In genomic region chr9:99134893-99135341, GRCh38 we compare ENCODE assay signal across 8 cellular contexts. TPM values are rescaled to one million over a fixed set of nuclear protein-coding genes. Genes with fewer than 3 reads are reported as not detected.
DNase-seq lines count a peak whose midpoint lies in the region; ATAC-seq and TF ChIP-seq lines count a peak whose summit lies in the region.

No MANE protein-coding gene starts in this region.

- no peak overlapping the region for H3K4me3 Mint-ChIP-seq in Calu3 (ENCODE audit: low read depth, unreplicated experiment)

- no peaks in the 10 kb centered on the region for H3K4me1 Mint-ChIP-seq in Calu3 (ENCODE audit: low read depth, unreplicated experiment)

- no TSS peak for BruUV-seq in Calu3 (replicated peaks; lab: Mats Ljungman, UMichigan)

- H3K9ac ChIP-seq in DND-41 (ENCODE audit: low read depth, low read length): no peak overlapping the region

- H3K36me3 Mint-ChIP-seq in Calu3 (ENCODE audit: insufficient read depth, unreplicated experiment): peaks cover 5% of the 10 kb centered on the region

- no peaks in the 10 kb centered on the region for H3K79me2 ChIP-seq in DND-41 (ENCODE audit: insufficient read depth, low read length)

- H4K20me1 ChIP-seq in DND-41 (ENCODE audit: insufficient read depth, low read length): 0 out of 2 replicates have a peak, but pooled peaks cover 3% of the 10 kb centered on the region

- H3K4me3 ChIP-seq in DND-41 (ENCODE audit: low read depth in 1 of 2, low read length in 2 of 2): no peak overlapping the region
- no peak overlapping the region for H3K4me3 ChIP-seq in muscle layer of duodenum (ENCODE audit: low read depth in 1 of 2, low read length in 2 of 2)

- H3K4me1 ChIP-seq in DND-41 (ENCODE audit: insufficient read depth, low read length) (no peaks in the 10 kb centered on the region), muscle layer of duodenum (ENCODE audit: control insufficient read depth in 1 of 2, insufficient read depth in 2 of 2, low read length in 2 of 2) (peaks cover 0 to 18% of the 10 kb centered on the region in 2 donors)

- no peak overlapping the region for H3K4me2 ChIP-seq in DND-41 (ENCODE audit: insufficient read depth, low read length)

- H3K27me3 Mint-ChIP-seq in Calu3 (ENCODE audit: unreplicated experiment): no peaks in the 10 kb centered on the region

- H2AFZ ChIP-seq in DND-41 (ENCODE audit: low read depth, low read length): no peak overlapping the region

- H3K9me3 ChIP-seq in DND-41 (ENCODE audit: insufficient read depth, low read length, severe bottlenecking) (no peaks in the 10 kb centered on the region), muscle layer of duodenum (ENCODE audit: control insufficient read depth in 1 of 2, low read length in 2 of 2) (no peaks in the 10 kb centered on the region)

- H3K27ac ChIP-seq in DND-41 (ENCODE audit: low read length) (no peak overlapping the region), muscle layer of duodenum (ENCODE audit: low read length) (peak overlapping the region; percentile 11)

- CTCF ChIA-PET in Calu3 (lab: Charles Lee): no interaction called here

- peak; percentile 86 for ATAC-seq in DND-41 (ENCODE audit: insufficient read depth, low read depth)
- ATAC-seq in GM19452 (IDR thresholded peaks at IDR 0.05; ENCODE audit: unreplicated experiment): no peak

- peaks cover 12% of the 10 kb centered on the region; the same call in 1 of the 2 replicates for H3K36me3 ChIP-seq in DND-41 (ENCODE audit: insufficient read depth, low read length)
- H3K36me3 ChIP-seq in muscle layer of duodenum (ENCODE audit: control insufficient read depth in 1 of 2, insufficient read depth in 2 of 2, low read length in 2 of 2): peaks cover 10 to 12% of the 10 kb centered on the region in 2 donors

- peak; percentile 33 for DNase-seq in DND-41
- peak; percentile 18 for DNase-seq in HT1080 (ENCODE audit: low read depth)
- DNase-seq in amniotic epithelial cell (ENCODE audit: low read depth): peak; percentile 65
- DNase-seq in DMS53 treated with DMSO at 0.1 percent for 48 hours (lab: John Stamatoyannopoulos, UW; ENCODE audit: unreplicated experiment): no peak
- no peak for DNase-seq in NCI-H1105 treated with DMSO at 0.1 percent for 48 hours (lab: John Stamatoyannopoulos, UW)
- no peak for DNase-seq in Calu3

- TF ChIP-seq CTCF in DND-41 (IDR thresholded peaks at IDR 0.05; ENCODE audit: borderline replicate concordance, extremely low read depth, low read length, poor library complexity, severe bottlenecking): no peak
- no peak for TF ChIP-seq CTCF in Calu3 (IDR thresholded peaks at IDR 0.05; ENCODE audit: unreplicated experiment)

- H3K27me3 ChIP-seq in DND-41 (ENCODE audit: insufficient read depth, low read length, poor library complexity) (no peaks in the 10 kb centered on the region), muscle layer of duodenum (ENCODE audit: low read depth, low read length) (no peaks in the 10 kb centered on the region)

- no peaks in the 10 kb centered on the region for H3K9me3 Mint-ChIP-seq in Calu3 (ENCODE audit: low read depth, unreplicated experiment)

- intact Hi-C loops in Calu3 (cut with micrococcal nuclease; ENCODE audit: unreplicated experiment): no loop called here

- no peak overlapping the region for H3K27ac Mint-ChIP-seq in Calu3 (ENCODE audit: unreplicated experiment)

RNA-seq across cellular contexts. Expression of gene TGFBR1, which starts 30.0 kb away (rescaled TPM):
- total RNA-seq in HT1080 (2014; rRNA removed; shearing (Covaris generic)): 13.8 and 20.6 TPM in 2 replicates
- polyA plus RNA-seq in HT1080 (2015; cell fraction: cytosol; rRNA removed): 10.8 and 14.4 TPM in 2 replicates
- 9.0 and 9.3 TPM in 2 replicates for polyA plus RNA-seq in HT1080 (2015; cell fraction: nucleus; rRNA removed)
- 19.4 and 22.6 TPM in 2 replicates for total RNA-seq in Calu3 (2022)

Comparison
In these comparisons a context has a peak if more than half of its experiments do, and no peak if none do; other contexts are left out.
1. DNase-seq: peak in DND-41 (single experiment), HT1080 (single experiment) and amniotic epithelial cell (single experiment); none in DMS53 treated with DMSO at 0.1 percent for 48 hours (single experiment), NCI-H1105 treated with DMSO at 0.1 percent for 48 hours (single experiment) and Calu3 (single experiment).